27 cellular contexts compared by ENCODE assay signal in genomic region chr17:33534063-33534462, GRCh38.
"Had no signal": no experiment of that assay in that cellular context is flagged by ENCODE, and none has a peak within 500 bp of the region (broad histone marks: within the 10 kb centered on the region; RNA-seq: fewer than 3 reads in every experiment).

No MANE protein-coding gene starts in this region.

- H3K27ac ChIP-seq: colonic mucosa, coronary artery, dorsolateral prefrontal cortex, epithelial cell of prostate, esophagus muscularis mucosa, esophagus squamous epithelium, foreskin keratinocyte, gastrocnemius medialis, gastroesophageal sphincter, heart left ventricle, heart right ventricle had no signal

- H3K4me3 ChIP-seq: colonic mucosa, coronary artery, dorsolateral prefrontal cortex, esophagus muscularis mucosa, esophagus squamous epithelium, gastrocnemius medialis, gastroesophageal sphincter, heart left ventricle, heart right ventricle had no signal

- H3K36me3 ChIP-seq: colonic mucosa, esophagus muscularis mucosa, esophagus squamous epithelium, gastrocnemius medialis, gastroesophageal sphincter, heart left ventricle, heart right ventricle had no signal

- H3K4me1 ChIP-seq: colonic mucosa, esophagus muscularis mucosa, esophagus squamous epithelium, foreskin keratinocyte, gastrocnemius medialis, gastroesophageal sphincter, heart left ventricle, heart right ventricle had no signal

- DNase-seq: colonic mucosa; cortex of kidney; dermis blood vessel endothelial cell; dorsolateral prefrontal cortex; effector CD4-positive, alpha-beta T cell; effector CD8-positive, alpha-beta T cell; effector memory CD4-positive, alpha-beta T cell; effector memory CD8-positive, alpha-beta T cell; endodermal cell; erythroblast; esophagus squamous epithelium; foreskin fibroblast; foreskin keratinocyte; foreskin melanocyte; gastrocnemius medialis; glutamatergic neuron; head of caudate nucleus; heart left ventricle; heart right ventricle had no signal

- H3K9me3 ChIP-seq: colonic mucosa, esophagus muscularis mucosa, esophagus squamous epithelium, gastrocnemius medialis, gastroesophageal sphincter, heart left ventricle, heart right ventricle had no signal

- FAIRE-seq: colon, endometrium, endothelial cell of umbilical vein, frontal cortex had no signal

- H3K27me3 ChIP-seq: colonic mucosa, esophagus muscularis mucosa, foreskin keratinocyte, gastrocnemius medialis had no signal
